In the genomic region with DNA sequence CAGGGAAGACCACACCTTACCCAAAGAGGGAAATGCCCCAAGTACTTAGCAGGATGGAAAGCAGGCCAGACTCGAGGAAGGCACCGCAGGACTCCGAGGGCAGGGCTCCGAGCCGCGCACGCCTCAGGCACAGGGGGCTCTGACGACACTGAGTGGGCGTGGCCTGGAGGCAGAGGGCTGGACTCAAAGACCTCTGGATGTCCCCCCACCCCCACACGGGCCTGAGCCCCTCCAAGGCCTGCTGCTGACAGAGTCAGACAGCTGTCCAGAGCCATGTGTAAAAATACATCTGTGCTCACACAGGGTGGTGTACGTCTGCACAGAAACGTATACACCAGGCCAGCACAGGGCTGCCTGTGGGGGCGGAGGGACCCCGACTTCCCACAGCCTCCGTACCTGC, we compare ENCODE assay signal across 8 cellular contexts. TPM values are rescaled to one million over a fixed set of nuclear protein-coding genes. Genes with fewer than 3 reads are reported as not detected.
DNase-seq lines count a peak whose midpoint lies in the region; ATAC-seq and TF ChIP-seq lines count a peak whose summit lies in the region.

No MANE protein-coding gene starts in this region.

- H3K27ac ChIP-seq in right cardiac atrium (ENCODE audit: low read length) = no peak overlapping the region

- no peak for TF ChIP-seq CTCF in GM10266 (IDR thresholded peaks at IDR 0.05; ENCODE audit: control insufficient read depth, insufficient read depth, low read depth, missing control alignments)

- DNase-seq in GM10266 (ENCODE audit: extremely low spot score) (peak; percentile 69), NCI-H460 (ENCODE audit: extremely low read depth, low read depth) (peak; percentile 48), adipocyte (ENCODE audit: low read depth) (peak; percentile 85), right cardiac atrium (peak; percentile 75 to 81 (median 79)), skeletal muscle cell (ENCODE audit: low read depth) (no peak), cerebellar nuclear complex (lab: John Stamatoyannopoulos, UW) (no peak), medulla oblongata (ENCODE audit: extremely low spot score) (no peak)

- H3K4me1 ChIP-seq in adipocyte (ENCODE audit: control insufficient read depth, insufficient read depth, low read length) (peaks cover 52% of the 10 kb centered on the region), right cardiac atrium (ENCODE audit: control insufficient read depth, insufficient read depth, low read length) (peaks cover 12% of the 10 kb centered on the region)

- H3K27me3 ChIP-seq in adipocyte (replicated peaks; ENCODE audit: control insufficient read depth, insufficient read depth, low read length) = no peaks in the 10 kb centered on the region
- H3K27me3 ChIP-seq in right cardiac atrium (ENCODE audit: control insufficient read depth, insufficient read depth) = no peaks in the 10 kb centered on the region

- H3K9me3 ChIP-seq in adipocyte (ENCODE audit: control insufficient read depth, low read length) = no peaks in the 10 kb centered on the region
- no peaks in the 10 kb centered on the region for H3K9me3 ChIP-seq in right cardiac atrium (ENCODE audit: control insufficient read depth, low read length)

- 5% methylated on average over 15 of the region's 15 CpGs for WGBS in right cardiac atrium

- ATAC-seq in right cardiac atrium (peak in 1 of 2 donors; percentile 26), HG02870 (IDR thresholded peaks at IDR 0.05; ENCODE audit: unreplicated experiment) (no peak)

- intact Hi-C loops in right cardiac atrium (cut with DNase I) = loop anchor here in 1 of 4 donors (5.0 kb wide), 1 partner anchor 37 kb away; no protein-coding TSS in a partner anchor

- H3K9ac ChIP-seq in adipocyte (ENCODE audit: low read length) = peak overlapping the region; percentile 85

- H3K36me3 ChIP-seq in adipocyte (ENCODE audit: control insufficient read depth, insufficient read depth, low read length, severe bottlenecking) = peaks cover 21% of the 10 kb centered on the region

- H3K4me3 ChIP-seq in adipocyte (ENCODE audit: low read length) (peak overlapping the region; percentile 81), right cardiac atrium (ENCODE audit: low read length) (peak overlapping the region; percentile 89), skeletal muscle cell (ENCODE audit: low read depth, low read length) (peak overlapping the region; percentile 79)

RNA-seq across cellular contexts. Expression of a gene that starts 1.4 kb away (rescaled TPM):
- 73.1 and 83.9 TPM in 2 replicates for total RNA-seq in NCI-H460 (2014; rRNA removed; shearing (Covaris generic))
- 318 and 463 TPM in 2 replicates for polyA plus RNA-seq in NCI-H460 (2014; cell fraction: nucleus; rRNA removed)
- total RNA-seq in right cardiac atrium = 100 to 1,000 TPM; 120 to 154 (median 126) TPM
- polyA plus RNA-seq in right cardiac atrium = 101 TPM

RNA-seq across cellular contexts. Expression of a gene that starts 6.8 kb away (rescaled TPM):
- total RNA-seq in NCI-H460 (2014; rRNA removed; shearing (Covaris generic)) = 3.1 and 3.5 TPM in 2 replicates
- 4.2 and 5.3 TPM in 2 replicates for polyA plus RNA-seq in NCI-H460 (2014; cell fraction: nucleus; rRNA removed)
- total RNA-seq in right cardiac atrium = 1 to 10 TPM; 6.0 to 7.7 (median 6.6) TPM
- 5.3 TPM for polyA plus RNA-seq in right cardiac atrium

RNA-seq across cellular contexts. Expression of a gene that starts 41.2 kb away (rescaled TPM):
- 70.0 and 94.5 TPM in 2 replicates for total RNA-seq in NCI-H460 (2014; rRNA removed; shearing (Covaris generic))
- 520 and 726 TPM in 2 replicates for polyA plus RNA-seq in NCI-H460 (2014; cell fraction: nucleus; rRNA removed)
- total RNA-seq in right cardiac atrium = 10 to 100 TPM; 74.6 to 88.5 (median 85.1) TPM
- polyA plus RNA-seq in right cardiac atrium = 201 TPM

Comparison
In these comparisons a context has a peak if more than half of its experiments do, and no peak if none do; other contexts are left out.
1. DNase-seq: peak in GM10266 (single experiment), NCI-H460 (single experiment), adipocyte (single experiment) and right cardiac atrium (3 of 3); none in skeletal muscle cell (single experiment), cerebellar nuclear complex (0 of 2) and medulla oblongata (single experiment).
2. Peak in every context shown above with its lines, with median percentiles within 50 percentile points of each other: H3K4me3 ChIP-seq.